ENCODE assay signal across 15 cellular contexts in genomic region chr9:100213730-100214477, GRCh38.
DNase-seq lines count a peak whose midpoint lies in the region; TF ChIP-seq lines count a peak whose summit lies in the region.
"Had no signal": no experiment of that assay in that cellular context is flagged by ENCODE, and none has a peak within 500 bp of the region (broad histone marks: within the 10 kb centered on the region; RNA-seq: fewer than 3 reads in every experiment).

No MANE protein-coding gene starts in this region.

- TF ChIP-seq CTCF in AG04450 (IDR thresholded peaks at IDR 0.05; ENCODE audit: low read depth, low read length) (no peak), astrocyte of the spinal cord (IDR thresholded peaks at IDR 0.05; ENCODE audit: low read depth, low read length) (no peak), kidney epithelial cell (IDR thresholded peaks at IDR 0.05; ENCODE audit: insufficient read depth, low read length, poor library complexity, severe bottlenecking) (no peak), uterus (IDR thresholded peaks at IDR 0.05) (no peak)

- in situ Hi-C loops in astrocyte of the spinal cord (cut with HindIII; ENCODE audit: low sequenced_read_pairs), result no loop called here

- intact Hi-C loops in uterus (cut with DNase I; ENCODE audit: low total_unique reads), result no loop called here

- H3K36me3 ChIP-seq in kidney epithelial cell (ENCODE audit: control insufficient read depth, insufficient read depth, low read length) (peaks cover 1% of the 10 kb centered on the region), uterus (no peaks in the 10 kb centered on the region)

- H3K9me3 ChIP-seq in AG04450 (ENCODE audit: control insufficient read depth, insufficient read depth, low read length) (no peaks in the 10 kb centered on the region), uterus (no peaks in the 10 kb centered on the region)
- H3K9me3 ChIP-seq: lower lobe of right lung had no signal

- CTCF ChIA-PET in AG04450 (lab: Charles Lee), result interaction anchor here (1.5 to 1.8 kb wide), 2 partner anchors 9 to 185 kb away, joined by 4 to 10 read pairs; no protein-coding TSS in a partner anchor

- H3K27ac ChIP-seq in AG04450 (ENCODE audit: low read depth, low read length) (no peak overlapping the region), uterus (no peak overlapping the region)
- H3K27ac ChIP-seq: lower lobe of right lung had no signal

- DNase-seq in AG04450 (ENCODE audit: low read depth, low spot score) (peak; percentile 13), HUDEP-2 (lab: John Stamatoyannopoulos, UW; ENCODE audit: unreplicated experiment in 76 of 76) (peak in 40 of 76 experiments; percentile 2 to 73 (median 37)), astrocyte of the spinal cord (ENCODE audit: low read depth, low spot score) (peak; percentile 66), kidney epithelial cell (ENCODE audit: low read depth) (peak; percentile 38), NCI-H446 (lab: John Stamatoyannopoulos, UW) (no peak), uterus (no peak), COLO668 (lab: John Stamatoyannopoulos, UW; ENCODE audit: unreplicated experiment) (no peak), Ammon's horn (ENCODE audit: low spot score) (no peak)
- DNase-seq: activated B cell treated with CpG ODN at 0.5 μM for 24 hours; activated naive CD4-positive, alpha-beta T cell treated with anti-CD3 and anti-CD28 coated beads, Interleukin-2, amount 10 ng/mL, durations not matched to agents 7 days and 5 days; DMS53; hippocampal formation; lower lobe of right lung; NCI-H1092 treated with DMSO at 0.1 percent for 48 hours; NCI-H345 had no signal

- H3K4me1 ChIP-seq in uterus, result no peaks in the 10 kb centered on the region
- H3K4me1 ChIP-seq: lower lobe of right lung had no signal

- H3K4me3 ChIP-seq in AG04450 (ENCODE audit: low read depth, low read length), result no peak overlapping the region
- no peak overlapping the region for H3K4me3 ChIP-seq in astrocyte of the spinal cord (ENCODE audit: low read depth, low read length)
- no peak overlapping the region for H3K4me3 ChIP-seq in kidney epithelial cell (ENCODE audit: low read depth, low read length)
- no peak overlapping the region for H3K4me3 ChIP-seq in uterus
- H3K4me3 ChIP-seq: lower lobe of right lung had no signal

- H3K27me3 ChIP-seq in AG04450 (ENCODE audit: control insufficient read depth, insufficient read depth, low read length) (no peaks in the 10 kb centered on the region), kidney epithelial cell (ENCODE audit: control insufficient read depth, insufficient read depth, low read length) (no peaks in the 10 kb centered on the region), uterus (no peaks in the 10 kb centered on the region)

- POLR2A ChIA-PET in AG04450 (lab: Yijun Ruan, JAX), result no interaction called here

- TF ChIP-seq POLR2A in uterus (IDR thresholded peaks at IDR 0.05), result no peak

Comparison
In these comparisons a context has a peak if more than half of its experiments do, and no peak if none do; other contexts are left out.
1. DNase-seq: peak in AG04450 (single experiment), HUDEP-2 (40 of 76), astrocyte of the spinal cord (single experiment) and kidney epithelial cell (single experiment); none in NCI-H446 (0 of 2), uterus (0 of 2), COLO668 (single experiment) and Ammon's horn (single experiment).